In genomic region chr12:96901175-96901574, GRCh38 we compare ENCODE assay signal across 26 cellular contexts.
"Had no signal": no experiment of that assay in that cellular context is flagged by ENCODE, and none has a peak within 500 bp of the region (broad histone marks: within the 10 kb centered on the region; RNA-seq: fewer than 3 reads in every experiment).

No MANE protein-coding gene starts in this region.

- FAIRE-seq: astrocyte, frontal cortex had no signal

- DNase-seq: activated CD4-positive, alpha-beta memory T cell treated with anti-CD3 and anti-CD28 coated beads for 36 hours; activated CD4-positive, alpha-beta T cell treated with anti-CD3 and anti-CD28 coated beads for 36 hours; activated CD4-positive, alpha-beta T cell treated with anti-CD3 and anti-CD28 coated beads, Interleukin-2, amount 10 ng/mL, durations not matched to agents 24 days and 14 days; activated CD4-positive, CD25-positive, alpha-beta regulatory T cell; activated CD4-positive, CD25-positive, alpha-beta regulatory T cell treated with anti-CD3 and anti-CD28 coated beads, Interleukin-2, amount 50 U/mL, for 72 hours; activated CD8-positive, alpha-beta memory T cell treated with anti-CD3 and anti-CD28 coated beads, Interleukin-2, amount 10 ng/mL, durations not matched to agents 7 days and 5 days; activated CD8-positive, alpha-beta memory T cell treated with anti-CD3 and anti-CD28 coated beads, Interleukin-2, amount 50 U/mL, for 4 hours; activated CD8-positive, alpha-beta T cell treated with anti-CD3 and anti-CD28 coated beads, Interleukin-2, amount 10 ng/mL, durations not matched to agents 7 days and 5 days; activated gamma-delta T cell treated with Interleukin-2 at 50 U/mL for 16 hours; activated naive CD4-positive, alpha-beta T cell treated with anti-CD3 and anti-CD28 coated beads, Interleukin-2, amount 50 U/mL, for 16 hours; activated naive CD4-positive, alpha-beta T cell treated with Interleukin-2 at 50 U/mL for 16 hours; activated T-cell treated with anti-CD3 and anti-CD28 coated beads, Interleukin-2, amount 50 U/mL, for 1 hour; activated T-cell treated with anti-CD3 and anti-CD28 coated beads, Interleukin-2, amount 50 U/mL, for 72 hours; amniotic stem cell; anterior cingulate cortex; brain microvascular endothelial cell; dorsolateral prefrontal cortex; effector memory CD4-positive, alpha-beta T cell; endodermal cell; foreskin fibroblast; head of caudate nucleus; hippocampal formation had no signal

- H3K27ac ChIP-seq: brain microvascular endothelial cell, coronary artery, dorsolateral prefrontal cortex had no signal

- ATAC-seq: activated CD4-positive, alpha-beta T cell treated with anti-CD3 and anti-CD28 coated beads for 36 hours; activated CD8-positive, alpha-beta memory T cell treated with anti-CD3 and anti-CD28 coated beads, Interleukin-2, amount 10 ng/mL, durations not matched to agents 7 days and 5 days; activated CD8-positive, alpha-beta T cell treated with anti-CD3 and anti-CD28 coated beads, Interleukin-2, amount 10 ng/mL, durations not matched to agents 7 days and 5 days; activated T-cell treated with anti-CD3 and anti-CD28 coated beads, Interleukin-2, amount 50 U/mL, for 72 hours; esophagus mucosa had no signal

- H3K27me3 ChIP-seq: brain microvascular endothelial cell, dorsolateral prefrontal cortex had no signal

- H3K36me3 ChIP-seq: brain microvascular endothelial cell had no signal

- H3K4me3 ChIP-seq: coronary artery, dorsolateral prefrontal cortex had no signal
